Comparison of ENCODE assay signal across 14 cellular contexts in the genomic region with DNA sequence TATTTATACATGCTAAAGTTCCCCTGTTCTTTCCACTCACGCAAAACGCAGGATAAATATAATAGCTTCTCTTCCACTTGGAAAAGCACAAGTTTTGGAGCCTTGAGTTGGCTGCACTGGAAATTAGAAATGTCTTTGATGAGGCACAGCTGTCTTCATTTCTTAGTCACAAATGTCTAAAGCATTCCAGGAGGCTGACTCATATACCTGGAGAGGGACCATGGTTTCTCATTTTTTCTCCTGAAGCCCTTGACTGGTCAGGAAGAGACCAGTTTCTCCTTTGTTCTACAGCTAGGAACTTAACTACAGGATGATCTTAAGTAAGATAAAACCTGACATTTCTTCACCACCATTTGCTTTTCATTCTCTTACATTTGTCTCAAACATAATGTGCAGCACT. TPM values are rescaled to one million over a fixed set of nuclear protein-coding genes. Genes with fewer than 3 reads are reported as not detected.
DNase-seq lines count a peak whose midpoint lies in the region; ATAC-seq, FAIRE-seq and TF ChIP-seq lines count a peak whose summit lies in the region.
"Had no signal": no experiment of that assay in that cellular context is flagged by ENCODE, and none has a peak within 500 bp of the region (broad histone marks: within the 10 kb centered on the region; RNA-seq: fewer than 3 reads in every experiment).

No MANE protein-coding gene starts in this region.

- H3K9me3 ChIP-seq in keratinocyte (ENCODE audit: control insufficient read depth, low read depth, low read length): no peaks in the 10 kb centered on the region
- H3K9me3 ChIP-seq: suprapubic skin had no signal

- peaks cover 29% of the 10 kb centered on the region for H3K4me1 ChIP-seq in keratinocyte (ENCODE audit: control insufficient read depth, extremely low read depth, insufficient read depth, low read length)
- H3K4me1 ChIP-seq: suprapubic skin had no signal

- H3K4me3 ChIP-seq in bronchial epithelial cell (ENCODE audit: low read depth, low read length): no peak overlapping the region
- no peak overlapping the region for H3K4me3 ChIP-seq in keratinocyte (ENCODE audit: control insufficient read depth in 2 of 3, extremely low read depth in 1 of 3, insufficient read depth in 2 of 3, low read depth in 1 of 3, low read length in 3 of 3)
- H3K4me3 ChIP-seq: suprapubic skin had no signal

- no peaks in the 10 kb centered on the region for H4K20me1 ChIP-seq in keratinocyte (ENCODE audit: control insufficient read depth, extremely low read depth, insufficient read depth, low read length)

- H3K36me3 ChIP-seq in bronchial epithelial cell (ENCODE audit: control insufficient read depth, insufficient read depth, low read length): no peaks in the 10 kb centered on the region
- peaks cover 2 to 7% of the 10 kb centered on the region in 2 experiments for H3K36me3 ChIP-seq in keratinocyte (ENCODE audit: control insufficient read depth in 2 of 2, extremely low read depth in 1 of 2, insufficient read depth in 2 of 2, low read length in 2 of 2)

- H3K27ac ChIP-seq in keratinocyte (ENCODE audit: control insufficient read depth, insufficient read depth, low read length): peak overlapping the region; percentile 69
- H3K27ac ChIP-seq: suprapubic skin had no signal

- no peak overlapping the region for H3K9ac ChIP-seq in keratinocyte (ENCODE audit: control insufficient read depth, extremely low read depth, insufficient read depth, low read length)

- FAIRE-seq in bronchial epithelial cell (lab: Jason Lieb, UNC): no peak
- peak; percentile 92 for FAIRE-seq in keratinocyte (lab: Jason Lieb, UNC)
- FAIRE-seq: kidney had no signal

- H3K27me3 ChIP-seq in bronchial epithelial cell (ENCODE audit: control insufficient read depth, insufficient read depth, low read length): no peaks in the 10 kb centered on the region
- H3K27me3 ChIP-seq in keratinocyte (ENCODE audit: control insufficient read depth, extremely low read depth, insufficient read depth, low read length): no peaks in the 10 kb centered on the region
- H3K27me3 ChIP-seq: suprapubic skin had no signal

- no peak for TF ChIP-seq CTCF in bronchial epithelial cell (IDR thresholded peaks at IDR 0.05; ENCODE audit: insufficient read depth, low read length, severe bottlenecking)
- no peak for TF ChIP-seq CTCF in keratinocyte (optimal IDR thresholded peaks at IDR 0.05 in 1 of 3, IDR thresholded peaks at IDR 0.05 in 1 of 3, conservative IDR thresholded peaks at IDR 0.05 in 1 of 3; ENCODE audit: extremely low read depth in 1 of 3, insufficient read depth in 2 of 3, low read length in 3 of 3)

- peak overlapping the region; percentile 63 for H3K4me2 ChIP-seq in keratinocyte (ENCODE audit: control insufficient read depth, extremely low read depth, insufficient read depth, low read depth, low read length)

- peak overlapping the region; percentile 30 for H2AFZ ChIP-seq in keratinocyte (ENCODE audit: control insufficient read depth, low read length)

- DNase-seq in EH (ENCODE audit: low read depth) (peak; percentile 51), LHCN-M2 (ENCODE audit: low read depth) (peak; percentile 81), bronchial epithelial cell (ENCODE audit: low read depth) (peak; percentile 82), keratinocyte (ENCODE audit: low read depth, low spot score) (no peak), MV-4-11 (lab: John Stamatoyannopoulos, UW) (no peak), T-helper 1 cell (no peak)
- DNase-seq in stimulated activated CD8-positive, alpha-beta memory T cell treated with anti-CD3 and anti-CD28 coated beads, Interleukin-4, amount 100 ng/mL, for 48 hours: no peak
- DNase-seq: activated CD4-positive, alpha-beta T cell treated with anti-CD3 and anti-CD28 coated beads for 48 hours; CD4-positive, CD25-positive, alpha-beta regulatory T cell; kidney; naive thymus-derived CD8-positive, alpha-beta T cell; NCI-H1417 treated with DMSO at 0.1 percent for 48 hours had no signal

- no peak for ATAC-seq in GM21529 (IDR thresholded peaks at IDR 0.05; ENCODE audit: unreplicated experiment)
- ATAC-seq: naive thymus-derived CD8-positive, alpha-beta T cell had no signal

- no peaks in the 10 kb centered on the region for H3K79me2 ChIP-seq in keratinocyte (ENCODE audit: control insufficient read depth, insufficient read depth, low read length)

- H3K9me1 ChIP-seq in keratinocyte (ENCODE audit: control insufficient read depth, extremely low read depth, insufficient read depth, low read length): no peaks in the 10 kb centered on the region

- dilution Hi-C loops in keratinocyte (cut with MboI; ENCODE audit: extremely low pct_ligation_motif_present, low sequenced_read_pairs): no loop called here

RNA-seq across cellular contexts. Expression of a gene that starts 16.2 kb away (rescaled TPM):
- 12.1 and 15.0 TPM in 2 replicates for total RNA-seq in LHCN-M2 (2014; rRNA removed)
- polyA plus RNA-seq in LHCN-M2 (2012): 2.3 TPM
- 17.3 and 22.1 TPM in 2 replicates for total RNA-seq in bronchial epithelial cell
- 10.0 to 14.3 TPM (median 11.1 TPM) in 3 replicates for polyA plus RNA-seq in keratinocyte
- 3.3 TPM for polyA plus RNA-seq in keratinocyte (2011; ENCODE audit: low read depth)
- polyA plus RNA-seq in keratinocyte (2011; cell fraction: cytosol; rRNA removed): 5.1 and 10.2 TPM in 2 replicates
- polyA plus RNA-seq in keratinocyte (2011; cell fraction: nucleus; rRNA removed): 12.9 and 16.7 TPM in 2 replicates
- 5.9 and 7.5 TPM in 2 replicates for polyA plus RNA-seq in keratinocyte (2012; ENCODE audit: low replicate concordance)
- 6.7 to 13.5 TPM (median 9.8 TPM) in 3 replicates for polyA minus RNA-seq in keratinocyte
- 9.6 TPM for polyA minus RNA-seq in keratinocyte (2011; cell fraction: cytosol; rRNA and poly(A)+ RNA removed)
- 9.5 and 16.8 TPM in 2 replicates for polyA minus RNA-seq in keratinocyte (2011; cell fraction: nucleus; rRNA and poly(A)+ RNA removed)

Comparison
In these comparisons a context has a peak if more than half of its experiments do, and no peak if none do; other contexts are left out.
1. DNase-seq: peak in EH (single experiment), LHCN-M2 (single experiment) and bronchial epithelial cell (single experiment); none in keratinocyte (single experiment), MV-4-11 (single experiment), T-helper 1 cell (0 of 5) and stimulated activated CD8-positive, alpha-beta memory T cell treated with anti-CD3 and anti-CD28 coated beads, Interleukin-4, amount 100 ng/mL, for 48 hours (single experiment).